8 cellular contexts compared by ENCODE assay signal in the genomic region with DNA sequence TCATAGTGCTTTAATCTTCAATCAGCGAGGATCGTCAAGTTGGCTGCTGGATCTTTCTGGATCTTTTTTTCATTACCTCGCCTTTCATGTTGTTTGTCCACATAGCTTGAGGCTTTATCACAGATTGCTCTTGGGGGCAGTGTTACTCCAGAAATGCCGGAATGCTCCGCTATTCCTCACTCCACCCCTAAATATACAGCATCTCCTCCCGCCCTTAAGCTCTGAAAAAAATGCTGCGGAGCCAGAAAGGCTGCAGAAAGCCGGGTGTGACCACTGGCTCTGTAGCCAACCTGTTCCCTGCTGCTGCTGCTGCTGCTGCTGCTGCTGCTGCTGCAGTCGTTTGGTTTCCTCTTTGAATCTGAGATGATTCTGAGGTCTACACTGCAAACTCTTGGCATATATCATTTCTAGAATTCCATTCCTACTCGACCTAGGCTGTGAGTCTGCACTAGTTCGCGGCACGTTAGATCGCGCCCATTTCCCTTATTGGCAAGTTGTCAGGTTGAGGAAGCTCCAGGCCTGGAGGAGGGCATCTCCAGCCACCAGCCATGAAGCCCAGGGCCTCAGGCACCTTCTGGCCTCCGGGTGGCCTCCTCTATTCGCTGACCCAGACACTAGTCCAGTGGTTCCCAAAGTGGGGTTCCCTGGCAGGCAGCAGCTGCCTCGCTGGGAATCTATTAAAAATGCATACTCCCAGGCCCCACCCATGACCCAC. TPM values are rescaled to one million over a fixed set of nuclear protein-coding genes. Genes with fewer than 3 reads are reported as not detected.
DNase-seq lines count a peak whose midpoint lies in the region; ATAC-seq and TF ChIP-seq lines count a peak whose summit lies in the region.

No MANE protein-coding gene starts in this region.

- TF ChIP-seq CTCF in Calu3 (IDR thresholded peaks at IDR 0.05; ENCODE audit: unreplicated experiment): no peak
- TF ChIP-seq CTCF in adrenal gland (IDR thresholded peaks at IDR 0.05): peak in 5 of 6 experiments; percentile 44 to 73 (median 67)
- TF ChIP-seq CTCF in vagina (IDR thresholded peaks at IDR 0.05): peak in 2 of 3 experiments; percentile 23 to 30

- intact Hi-C loops in Calu3 (cut with micrococcal nuclease; ENCODE audit: unreplicated experiment): no loop called here
- intact Hi-C loops in adrenal gland (cut with DNase I): no loop called here
- intact Hi-C loops in cardiac septum (cut with DNase I): no loop called here
- intact Hi-C loops in vagina (cut with DNase I): no loop called here

- H3K36me3 ChIP-seq in adrenal gland (replicated peaks in 1 of 2) (no peaks in the 10 kb centered on the region), vagina (no peaks in the 10 kb centered on the region)

- H3K9me3 ChIP-seq in adrenal gland (replicated peaks in 1 of 3): no peaks in the 10 kb centered on the region
- H3K9me3 ChIP-seq in vagina: no peaks in the 10 kb centered on the region

- H3K36me3 Mint-ChIP-seq in Calu3 (ENCODE audit: insufficient read depth, unreplicated experiment): no peaks in the 10 kb centered on the region

- no peak overlapping the region for H3K4me3 ChIP-seq in adrenal gland
- no peak overlapping the region for H3K4me3 ChIP-seq in vagina

- H3K4me1 ChIP-seq in adrenal gland (replicated peaks in 1 of 2) (no peaks in the 10 kb centered on the region), vagina (no peaks in the 10 kb centered on the region)

- no peaks in the 10 kb centered on the region for H3K27me3 Mint-ChIP-seq in Calu3 (ENCODE audit: unreplicated experiment)

- H3K4me1 Mint-ChIP-seq in Calu3 (ENCODE audit: low read depth, unreplicated experiment): no peaks in the 10 kb centered on the region

- H3K9me3 Mint-ChIP-seq in Calu3 (ENCODE audit: low read depth, unreplicated experiment): no peaks in the 10 kb centered on the region

- no peak overlapping the region for H3K27ac Mint-ChIP-seq in Calu3 (ENCODE audit: unreplicated experiment)

- peak overlapping the region in 1 of 5 donors; percentile 38 for H3K27ac ChIP-seq in adrenal gland
- H3K27ac ChIP-seq in vagina: no peak overlapping the region

- H3K27me3 ChIP-seq in adrenal gland: no peaks in the 10 kb centered on the region
- no peaks in the 10 kb centered on the region for H3K27me3 ChIP-seq in vagina

- no TSS peak for BruUV-seq in Calu3 (replicated peaks; lab: Mats Ljungman, UMichigan)

- 0 to 47% (median 25%) methylated on average over 7 to 18 of the region's 18 CpGs for whole genome bisulfite sequencing in adrenal gland, 4 donors

- no peak overlapping the region for H3K4me3 Mint-ChIP-seq in Calu3 (ENCODE audit: low read depth, unreplicated experiment)

- peak; percentile 89 for DNase-seq in Calu3
- DNase-seq in NAMALWA (ENCODE audit: low spot score): peak; percentile 91
- DNase-seq in T follicular helper cell (ENCODE audit: low read depth): peak; percentile 46
- DNase-seq in adrenal gland: peak; percentile 75 to 91 (median 86)
- peak; percentile 76 for DNase-seq in cardiac septum (ENCODE audit: low spot score)
- DNase-seq in pulmonary artery endothelial cell (ENCODE audit: low read depth, low spot score): peak; percentile 60
- DNase-seq in vagina (ENCODE audit: extremely low spot score in 2 of 2): no peak

- peak; percentile 88 for ATAC-seq in GM21737 (IDR thresholded peaks at IDR 0.05; ENCODE audit: unreplicated experiment)

- TF ChIP-seq POLR2A in adrenal gland (IDR thresholded peaks at IDR 0.05) (no peak), vagina (IDR thresholded peaks at IDR 0.05) (no peak)

- CTCF ChIA-PET in Calu3 (lab: Charles Lee): interaction anchor here (0.8 to 1.6 kb wide), 4 partner anchors 17 to 1207 kb away, joined by 3 to 4 read pairs (median 3); a partner anchor contains a TSS

RNA-seq across cellular contexts. Expression of a gene that starts 34.2 kb away (rescaled TPM):
- total RNA-seq in Calu3 (2022): 68.4 and 81.2 TPM in 2 replicates
- 100 to 1,000 TPM; 126 to 232 (median 171) TPM for total RNA-seq in adrenal gland
- 100 to 1,000 TPM in 2 of 3 donors, 10 to 100 TPM in 1; 53.5 to 677 (median 535) TPM for polyA plus RNA-seq in adrenal gland
- 170 TPM for total RNA-seq in cardiac septum
- total RNA-seq in pulmonary artery endothelial cell: 137 and 223 TPM in 2 replicates
- total RNA-seq in vagina: 111 TPM

RNA-seq across cellular contexts. Expression of a gene that starts 52.1 kb away (rescaled TPM):
- total RNA-seq in Calu3 (2022): 1.1 TPM in 1 of 2 replicates, not detected in the other
- 10 to 100 TPM in 5 of 8 donors, 1 to 10 TPM in 3; 5.8 to 22.5 (median 13.6) TPM for total RNA-seq in adrenal gland
- 10 to 100 TPM in 1 of 3 donors, 1 to 10 TPM in 2; 4.2 to 18.9 (median 9.1) TPM for polyA plus RNA-seq in adrenal gland
- 2.8 TPM for total RNA-seq in cardiac septum
- not detected in 2 replicates for total RNA-seq in pulmonary artery endothelial cell
- 4.4 TPM for total RNA-seq in vagina

RNA-seq across cellular contexts. Expression of a gene that starts 57.2 kb away (rescaled TPM):
- total RNA-seq in Calu3 (2022) (218 and 248 TPM in 2 replicates), adrenal gland (100 to 1,000 TPM in 5 of 8 donors, 10 to 100 TPM in 3; 52.9 to 284 (median 119) TPM), cardiac septum (96.9 TPM), pulmonary artery endothelial cell (130 and 634 TPM in 2 replicates), vagina (148 TPM)
- polyA plus RNA-seq in adrenal gland: 100 to 1,000 TPM; 170 to 234 (median 224) TPM

Comparison
In these comparisons a context has a peak if more than half of its experiments do, and no peak if none do; other contexts are left out.
1. DNase-seq: peak in Calu3 (single experiment), NAMALWA (single experiment), T follicular helper cell (single experiment), adrenal gland (7 of 7), cardiac septum (single experiment) and pulmonary artery endothelial cell (single experiment); none in vagina (0 of 2).